8 cellular contexts compared by ENCODE assay signal in the genomic region with DNA sequence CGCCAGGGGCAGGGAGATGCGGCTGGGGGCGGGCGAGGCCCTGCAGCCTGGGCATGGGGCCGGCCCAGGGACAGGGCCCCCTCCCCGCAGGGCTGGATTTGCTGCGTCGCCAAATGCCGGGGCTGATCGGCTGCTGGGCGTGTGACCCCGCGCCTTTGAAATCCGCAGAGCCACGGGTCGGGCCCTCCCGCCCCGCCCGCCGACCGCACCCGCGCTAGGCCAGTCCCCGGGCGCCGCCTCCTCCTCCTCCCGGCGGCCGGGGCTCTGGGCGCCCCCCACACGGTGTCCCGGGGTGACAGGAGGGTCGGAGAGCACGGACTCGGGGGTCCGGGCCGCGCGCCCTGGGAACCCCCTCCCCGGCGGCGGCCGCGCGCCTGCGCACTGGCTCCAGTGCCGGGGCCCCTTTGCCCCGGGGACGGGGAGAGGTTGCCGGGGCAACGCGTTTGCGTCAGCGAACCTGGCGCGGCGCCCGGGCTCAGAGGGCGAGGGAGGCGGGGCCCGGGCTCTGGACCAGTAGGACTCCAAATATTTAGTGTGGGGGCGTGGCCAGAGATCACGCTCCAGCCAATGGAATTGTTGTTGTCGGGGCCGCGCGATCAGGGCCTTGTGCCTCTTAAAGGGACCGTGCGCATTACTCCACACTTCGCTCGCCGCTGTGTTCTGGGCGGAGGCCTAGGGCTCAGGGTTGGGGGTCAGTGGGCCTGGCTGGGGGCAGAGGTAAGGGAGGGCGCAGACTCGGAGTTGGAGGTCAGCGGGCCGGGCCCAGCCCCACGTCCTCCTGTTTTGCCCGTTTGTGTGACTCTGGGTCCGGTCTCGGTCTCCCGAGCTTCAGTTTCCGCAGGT. TPM values are rescaled to one million over a fixed set of nuclear protein-coding genes. Genes with fewer than 3 reads are reported as not detected.
DNase-seq lines count a peak whose midpoint lies in the region; ATAC-seq and TF ChIP-seq lines count a peak whose summit lies in the region.

No MANE protein-coding gene starts in this region.

- no peaks in the 10 kb centered on the region for H3K27me3 Mint-ChIP-seq in activated naive CD8-positive, alpha-beta T cell treated with anti-CD3 and anti-CD28 coated beads, Interleukin-2, amount 50 U/mL, for 24 hours

- H3K4me1 Mint-ChIP-seq in activated naive CD8-positive, alpha-beta T cell treated with anti-CD3 and anti-CD28 coated beads, Interleukin-2, amount 50 U/mL, for 24 hours: peaks cover 35% of the 10 kb centered on the region

- 0 to 2% methylated on average over 30 to 31 of the region's 83 CpGs for WGBS in tibial nerve, 2 donors

- H3K9ac ChIP-seq in SU-DHL-6 (ENCODE audit: low read length): peak overlapping the region; percentile 88
- H3K9ac ChIP-seq in parathyroid adenoma: peak overlapping the region; percentile 32

- H3K27me3 ChIP-seq in SU-DHL-6 (ENCODE audit: low read length) (no peaks in the 10 kb centered on the region), cardiac muscle cell (no peaks in the 10 kb centered on the region), parathyroid adenoma (ENCODE audit: control insufficient read depth, insufficient read depth, low read length) (no peaks in the 10 kb centered on the region), tibial nerve (no peaks in the 10 kb centered on the region)

- H2AFZ ChIP-seq in SU-DHL-6 (ENCODE audit: low read depth, low read length, severe bottlenecking): peak overlapping the region; percentile 37
- H2AFZ ChIP-seq in parathyroid adenoma: peak overlapping the region; percentile 89

- peak; percentile 88 for ATAC-seq in HG02759 (IDR thresholded peaks at IDR 0.05; ENCODE audit: unreplicated experiment)
- ATAC-seq in activated naive CD8-positive, alpha-beta T cell treated with anti-CD3 and anti-CD28 coated beads, Interleukin-2, amount 50 U/mL, for 24 hours: peak; percentile 85

- H3K79me2 ChIP-seq in SU-DHL-6 (ENCODE audit: insufficient read depth, low read length): no peaks in the 10 kb centered on the region
- no peaks in the 10 kb centered on the region for H3K79me2 ChIP-seq in parathyroid adenoma

- H3K9me3 ChIP-seq in SU-DHL-6 (ENCODE audit: insufficient read depth, low read length) (no peaks in the 10 kb centered on the region), cardiac muscle cell (ENCODE audit: low read depth) (no peaks in the 10 kb centered on the region), parathyroid adenoma (ENCODE audit: control insufficient read depth, low read length) (no peaks in the 10 kb centered on the region), tibial nerve (no peaks in the 10 kb centered on the region)

- H3K9me3 Mint-ChIP-seq in activated naive CD8-positive, alpha-beta T cell treated with anti-CD3 and anti-CD28 coated beads, Interleukin-2, amount 50 U/mL, for 24 hours: no peaks in the 10 kb centered on the region

- H3K36me3 ChIP-seq in SU-DHL-6 (ENCODE audit: low read length): no peaks in the 10 kb centered on the region
- H3K36me3 ChIP-seq in cardiac muscle cell: no peaks in the 10 kb centered on the region
- H3K36me3 ChIP-seq in parathyroid adenoma (ENCODE audit: control insufficient read depth, insufficient read depth, low read length): no peaks in the 10 kb centered on the region
- H3K36me3 ChIP-seq in tibial nerve: no peaks in the 10 kb centered on the region

- peaks cover 26% of the 10 kb centered on the region for H3K4me1 ChIP-seq in cardiac muscle cell (ENCODE audit: low read depth)
- H3K4me1 ChIP-seq in parathyroid adenoma: peaks cover 27% of the 10 kb centered on the region
- peaks cover 0 to 81% (median 62%) of the 10 kb centered on the region in 4 donors for H3K4me1 ChIP-seq in tibial nerve

- DNase-seq in GM12865 (ENCODE audit: low read depth) (peak; percentile 99), NCI-H1417 (lab: John Stamatoyannopoulos, UW) (peak; percentile 100), cardiac muscle cell (ENCODE audit: low read depth in 1 of 2, low spot score in 1 of 2) (peak; percentile 99 to 100), tibial nerve (ENCODE audit: low spot score in 2 of 2) (peak; percentile 100)
- DNase-seq in activated naive CD8-positive, alpha-beta T cell treated with anti-CD3 and anti-CD28 coated beads, Interleukin-2, amount 50 U/mL, for 24 hours: peak; percentile 100

- peaks cover 7% of the 10 kb centered on the region; the same call in 1 of the 2 replicates for H3F3A ChIP-seq in SU-DHL-6 (ENCODE audit: insufficient read depth)

- TF ChIP-seq POLR2A in tibial nerve (IDR thresholded peaks at IDR 0.05): peak; percentile 86 to 95

- no peaks in the 10 kb centered on the region for H3K9me2 ChIP-seq in SU-DHL-6 (replicated peaks; ENCODE audit: insufficient read depth, low read length)

- H3K4me3 ChIP-seq in GM12865 (ENCODE audit: low read depth, low read length): peak overlapping the region; percentile 81
- H3K4me3 ChIP-seq in SU-DHL-6 (ENCODE audit: insufficient read depth, low read length, poor library complexity, severe bottlenecking): peak overlapping the region; percentile 62
- peak overlapping the region; percentile 55 for H3K4me3 ChIP-seq in cardiac muscle cell
- H3K4me3 ChIP-seq in parathyroid adenoma (ENCODE audit: low read depth, low read length): peak overlapping the region; percentile 86
- H3K4me3 ChIP-seq in tibial nerve: peak overlapping the region; percentile 37 to 79 (median 68)

- H3K4me2 ChIP-seq in SU-DHL-6 (ENCODE audit: low read depth, low read length, poor library complexity, severe bottlenecking) (peak overlapping the region; percentile 91), parathyroid adenoma (ENCODE audit: low read length) (peak overlapping the region; percentile 99)

- H3K27ac ChIP-seq in SU-DHL-6 (ENCODE audit: low read depth, low read length) (peak overlapping the region; percentile 62), cardiac muscle cell (peak overlapping the region; percentile 99), parathyroid adenoma (peak overlapping the region; percentile 90), tibial nerve (peak overlapping the region; percentile 88 to 100 (median 99))

- H4K20me1 ChIP-seq in SU-DHL-6 (ENCODE audit: low read depth, low read length): no peaks in the 10 kb centered on the region

- peak overlapping the region; percentile 95 for H3K27ac Mint-ChIP-seq in activated naive CD8-positive, alpha-beta T cell treated with anti-CD3 and anti-CD28 coated beads, Interleukin-2, amount 50 U/mL, for 24 hours

- peak overlapping the region; percentile 84 for H3K4me3 Mint-ChIP-seq in activated naive CD8-positive, alpha-beta T cell treated with anti-CD3 and anti-CD28 coated beads, Interleukin-2, amount 50 U/mL, for 24 hours

- no peaks in the 10 kb centered on the region for H3K36me3 Mint-ChIP-seq in activated naive CD8-positive, alpha-beta T cell treated with anti-CD3 and anti-CD28 coated beads, Interleukin-2, amount 50 U/mL, for 24 hours (ENCODE audit: low read depth)

- TF ChIP-seq CTCF in GM12865 (IDR thresholded peaks at IDR 0.05; ENCODE audit: insufficient read depth, low read depth, low read length, missing control alignments) (no peak), SU-DHL-6 (IDR thresholded peaks at IDR 0.05; ENCODE audit: insufficient read depth, low read length, poor library complexity, severe bottlenecking) (no peak), cardiac muscle cell (IDR thresholded peaks at IDR 0.05; ENCODE audit: low read depth, low read length) (no peak), parathyroid adenoma (IDR thresholded peaks at IDR 0.05) (no peak), tibial nerve (IDR thresholded peaks at IDR 0.05) (peak in 1 of 5 experiments; percentile 41)

- TF ChIP-seq EP300 in tibial nerve (IDR thresholded peaks at IDR 0.05): peak; percentile 95

RNA-seq across cellular contexts. Expression of a gene that starts 10.3 kb away (rescaled TPM):
- total RNA-seq in cardiac muscle cell: 72.5 and 76.6 TPM in 2 replicates
- 72.8 and 87.2 TPM in 2 replicates for polyA plus RNA-seq in cardiac muscle cell
- total RNA-seq in tibial nerve: 100 to 1,000 TPM; 126 to 265 (median 152) TPM

RNA-seq across cellular contexts. Expression of a gene that starts 34.8 kb away (rescaled TPM):
- total RNA-seq in cardiac muscle cell: 15.1 and 17.4 TPM in 2 replicates
- polyA plus RNA-seq in cardiac muscle cell: 21.6 and 22.0 TPM in 2 replicates
- total RNA-seq in tibial nerve: 10 to 100 TPM; 31.7 to 70.8 (median 35.2) TPM

RNA-seq across cellular contexts. Expression of a gene that starts 35.4 kb away (rescaled TPM):
- total RNA-seq in cardiac muscle cell (10.5 and 11.6 TPM in 2 replicates), tibial nerve (10 to 100 TPM; 28.6 to 46.3 (median 33.2) TPM)
- 2.6 and 4.9 TPM in 2 replicates for polyA plus RNA-seq in cardiac muscle cell

RNA-seq across cellular contexts. Expression of a gene that starts 45.8 kb away (rescaled TPM):
- total RNA-seq in cardiac muscle cell (133 and 155 TPM in 2 replicates), tibial nerve (10 to 100 TPM; 54.0 to 94.5 (median 73.5) TPM)
- polyA plus RNA-seq in cardiac muscle cell: 126 and 149 TPM in 2 replicates

Comparison
In these comparisons a context has a peak if more than half of its experiments do, and no peak if none do; other contexts are left out.
1. Peak in every context shown above with its lines: DNase-seq, ATAC-seq, H3K4me3 ChIP-seq and H3K27ac ChIP-seq.